Comparison of ENCODE assay signal across 8 cellular contexts in genomic region chr9:103789686-103790085, GRCh38.
A peak's percentile ranks its signal among the peaks of the same experiment; 100 is the strongest.
DNase-seq lines count a peak whose midpoint lies in the region; ATAC-seq and TF ChIP-seq lines count a peak whose summit lies in the region.

No MANE protein-coding gene starts in this region.

- H3K4me3 ChIP-seq in kidney epithelial cell (ENCODE audit: low read depth, low read length), result no peak overlapping the region

- no peaks in the 10 kb centered on the region for H3K27me3 ChIP-seq in kidney epithelial cell (ENCODE audit: control insufficient read depth, insufficient read depth, low read length)

- no peaks in the 10 kb centered on the region for H3K36me3 ChIP-seq in kidney epithelial cell (ENCODE audit: control insufficient read depth, insufficient read depth, low read length)

- peak; percentile 5 for DNase-seq in NOMO-1 treated with DMSO at 0.1 percent for 48 hours (lab: John Stamatoyannopoulos, UW; ENCODE audit: unreplicated experiment)
- DNase-seq in NOMO-1 treated with dmso at 0.1 percent for 144 hours (lab: John Stamatoyannopoulos, UW; ENCODE audit: unreplicated experiment), result no peak
- DNase-seq in NCI-H460 (ENCODE audit: extremely low read depth, low read depth), result peak; percentile 32
- DNase-seq in kidney epithelial cell (ENCODE audit: low read depth), result no peak
- DNase-seq in NCI-H345 (lab: John Stamatoyannopoulos, UW), result no peak
- no peak for DNase-seq in NCI-H2107 treated with DMSO at 0.1 percent for 48 hours (lab: John Stamatoyannopoulos, UW; ENCODE audit: unreplicated experiment)
- DNase-seq in NK-92 treated with Interleukin-12 subunit alpha and Interleukin-12 subunit beta, amount 100 ng/mL, for 24 hours (lab: John Stamatoyannopoulos, UW), result no peak

- ATAC-seq in HG02642 (IDR thresholded peaks at IDR 0.05; ENCODE audit: poor library complexity, unreplicated experiment), result peak; percentile 95

- TF ChIP-seq CTCF in kidney epithelial cell (IDR thresholded peaks at IDR 0.05; ENCODE audit: insufficient read depth, low read length, poor library complexity, severe bottlenecking), result peak; percentile 35

Comparison
In these comparisons a context has a peak if more than half of its experiments do, and no peak if none do; other contexts are left out.
1. DNase-seq: peak in NOMO-1 treated with DMSO at 0.1 percent for 48 hours (single experiment) and NCI-H460 (single experiment); none in NOMO-1 treated with dmso at 0.1 percent for 144 hours (single experiment), kidney epithelial cell (single experiment), NCI-H345 (single experiment), NCI-H2107 treated with DMSO at 0.1 percent for 48 hours (single experiment) and NK-92 treated with Interleukin-12 subunit alpha and Interleukin-12 subunit beta, amount 100 ng/mL, for 24 hours (single experiment).